In the genomic region with DNA sequence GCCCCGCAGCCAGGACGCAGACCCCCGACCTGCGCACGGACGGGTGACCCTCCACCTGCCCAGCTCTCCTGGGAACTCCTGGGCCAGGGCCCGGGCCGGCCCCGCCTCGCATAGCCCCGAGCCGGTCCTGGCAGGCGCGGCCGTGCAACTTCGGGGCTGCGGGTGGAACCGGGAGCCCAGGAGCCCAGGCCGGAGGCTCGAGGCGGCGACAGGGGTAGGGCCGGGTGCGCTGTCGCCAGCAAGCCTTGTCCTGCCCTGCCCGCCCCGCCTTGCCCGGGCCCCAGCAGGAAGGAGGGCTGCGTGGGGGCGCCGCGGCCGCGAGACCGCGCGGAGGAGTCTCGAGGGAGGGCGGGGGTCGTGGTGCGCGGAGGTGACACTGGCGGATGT, we compare ENCODE assay signal across 8 cellular contexts. TPM values are rescaled to one million over a fixed set of nuclear protein-coding genes. Genes with fewer than 3 reads are reported as not detected.
DNase-seq lines count a peak whose midpoint lies in the region; ATAC-seq and TF ChIP-seq lines count a peak whose summit lies in the region.

No MANE protein-coding gene starts in this region.

- H2AFZ ChIP-seq in GM23338 = peak overlapping the region; percentile 95

- H3K27me3 ChIP-seq in GM23338 (ENCODE audit: insufficient read depth) = peaks cover 9% of the 10 kb centered on the region
- no peaks in the 10 kb centered on the region for H3K27me3 ChIP-seq in WERI-Rb-1 (ENCODE audit: insufficient read depth, low read depth, severe bottlenecking)
- peaks cover 0 to 10% (median 4%) of the 10 kb centered on the region in 3 donors for H3K27me3 ChIP-seq in skeletal muscle tissue (ENCODE audit: control insufficient read depth in 3 of 3, insufficient read depth in 3 of 3, low read length in 3 of 3)

- ATAC-seq in GM23338 = peak; percentile 49
- peak; percentile 42 for ATAC-seq in left ventricle myocardium superior

- H3K4me3 ChIP-seq in AG04449 (ENCODE audit: low read depth, low read length) (peak overlapping the region; percentile 79), GM23338 (peak overlapping the region; percentile 84), WERI-Rb-1 (ENCODE audit: low read depth, low read length) (peak overlapping the region; percentile 75), skeletal muscle tissue (ENCODE audit: low read length in 3 of 3) (peak overlapping the region; percentile 78 to 89 (median 86))

- H3K79me2 ChIP-seq in GM23338 (replicated peaks; ENCODE audit: insufficient read depth) = no peaks in the 10 kb centered on the region

- peaks cover 3% of the 10 kb centered on the region; the same call in 2 of the 3 replicates for H3K9me3 Mint-ChIP-seq in GM23338

- H3K9me2 ChIP-seq in GM23338 (ENCODE audit: insufficient read depth) = no peaks in the 10 kb centered on the region

- DNase-seq in AG04449 (ENCODE audit: low read depth, low spot score) (no peak), GM23338 (ENCODE audit: low spot score) (no peak), WERI-Rb-1 (no peak), left ventricle myocardium superior (peak; percentile 52), T-helper 9 cell (no peak), superior temporal gyrus (ENCODE audit: extremely low spot score) (no peak)
- no peak for DNase-seq in activated effector memory CD4-positive, alpha-beta T cell treated with Interleukin-2 at 50 U/mL for 16 hours

- H3F3A ChIP-seq in GM23338 (replicated peaks; ENCODE audit: low read depth) = 0 out of 2 replicates have a peak, but pooled peaks cover 5% of the 10 kb centered on the region

- CTCF ChIA-PET in AG04449 (lab: Yijun Ruan, JAX) = no interaction called here

- H3K9me3 ChIP-seq in WERI-Rb-1 (ENCODE audit: severe bottlenecking) (no peaks in the 10 kb centered on the region), skeletal muscle tissue (ENCODE audit: control insufficient read depth in 3 of 3, low read length in 3 of 3) (no peaks in the 10 kb centered on the region)

- H3K36me3 Mint-ChIP-seq in GM23338 (ENCODE audit: low read depth) = peaks cover 3% of the 10 kb centered on the region; the same call in 1 of the 3 replicates

- H3K4me1 Mint-ChIP-seq in GM23338 = peaks cover 11% of the 10 kb centered on the region

- POLR2A ChIA-PET in AG04449 (lab: Yijun Ruan, JAX) = interaction anchor here (0.9 kb wide), 1 partner anchor 128 kb away, joined by 3 read pairs; no protein-coding TSS in a partner anchor

- 0 out of 2 replicates have a peak, but pooled peaks cover 4% of the 10 kb centered on the region for H4K20me1 ChIP-seq in GM23338 (replicated peaks; ENCODE audit: insufficient read depth)

- peak overlapping the region; percentile 81 for H3K4me2 ChIP-seq in GM23338

- H3K27me3 Mint-ChIP-seq in GM23338 (ENCODE audit: insufficient read depth, low read depth, poor library complexity) = peaks cover 16% of the 10 kb centered on the region

- H3K4me1 ChIP-seq in GM23338 (ENCODE audit: insufficient read depth) = peaks cover 4% of the 10 kb centered on the region; the same call in 1 of the 2 replicates
- H3K4me1 ChIP-seq in skeletal muscle tissue (ENCODE audit: control insufficient read depth in 3 of 3, insufficient read depth in 3 of 3, low read length in 3 of 3) = peaks cover 11 to 37% (median 27%) of the 10 kb centered on the region in 3 donors

- no peak overlapping the region for H3K27ac ChIP-seq in GM23338 (ENCODE audit: low read depth)
- peak overlapping the region; percentile 82 for H3K27ac ChIP-seq in WERI-Rb-1
- H3K27ac ChIP-seq in skeletal muscle tissue (ENCODE audit: low read depth, low read length) = peak overlapping the region; percentile 76

- intact Hi-C loops in left ventricle myocardium superior (cut with micrococcal nuclease) = no loop called here

- H3K36me3 ChIP-seq in GM23338 (ENCODE audit: insufficient read depth) = no peaks in the 10 kb centered on the region
- H3K36me3 ChIP-seq in WERI-Rb-1 = no peaks in the 10 kb centered on the region
- peaks cover 6 to 12% (median 11%) of the 10 kb centered on the region in 3 donors for H3K36me3 ChIP-seq in skeletal muscle tissue (ENCODE audit: control insufficient read depth in 3 of 3, insufficient read depth in 3 of 3, low read length in 3 of 3)

- H3K27ac Mint-ChIP-seq in GM23338 = no peak overlapping the region

- no peak for TF ChIP-seq CTCF in AG04449 (IDR thresholded peaks at IDR 0.05; ENCODE audit: insufficient read depth, low read length, missing control alignments)
- no peak for TF ChIP-seq CTCF in GM23338 (conservative IDR thresholded peaks at IDR 0.05; ENCODE audit: low read depth in 2 of 2)
- no peak for TF ChIP-seq CTCF in WERI-Rb-1 (IDR thresholded peaks at IDR 0.05; ENCODE audit: low read depth, low read length)

- peak overlapping the region; percentile 73; the same call in 2 of the 3 replicates for H3K4me3 Mint-ChIP-seq in GM23338

- H3K9ac ChIP-seq in skeletal muscle tissue (ENCODE audit: low read depth in 1 of 3, low read length in 3 of 3) = peak overlapping the region; percentile 80 to 91 (median 87)

TF ChIP-seq in GM23338, 12 proteins besides CTCF, POLR2A, EP300 and RAD21 (continues in another document):
- TF ChIP-seq ZNF331 (CRISPR knock-in tag; IDR thresholded peaks at IDR 0.05; ENCODE audit: low read depth) (no peak), EZH2phosphoT487 (IDR thresholded peaks at IDR 0.05; ENCODE audit: unreplicated experiment) (no peak), ZNF114 (CRISPR knock-in tag; IDR thresholded peaks at IDR 0.05) (no peak), POLR2AphosphoS5 (IDR thresholded peaks at IDR 0.05; ENCODE audit: low read depth) (no peak), NANOG (IDR thresholded peaks at IDR 0.05; ENCODE audit: borderline replicate concordance) (no peak), EZH2 (IDR thresholded peaks at IDR 0.05; ENCODE audit: low read depth, unreplicated experiment) (no peak)
- TF ChIP-seq, protein P1, sequence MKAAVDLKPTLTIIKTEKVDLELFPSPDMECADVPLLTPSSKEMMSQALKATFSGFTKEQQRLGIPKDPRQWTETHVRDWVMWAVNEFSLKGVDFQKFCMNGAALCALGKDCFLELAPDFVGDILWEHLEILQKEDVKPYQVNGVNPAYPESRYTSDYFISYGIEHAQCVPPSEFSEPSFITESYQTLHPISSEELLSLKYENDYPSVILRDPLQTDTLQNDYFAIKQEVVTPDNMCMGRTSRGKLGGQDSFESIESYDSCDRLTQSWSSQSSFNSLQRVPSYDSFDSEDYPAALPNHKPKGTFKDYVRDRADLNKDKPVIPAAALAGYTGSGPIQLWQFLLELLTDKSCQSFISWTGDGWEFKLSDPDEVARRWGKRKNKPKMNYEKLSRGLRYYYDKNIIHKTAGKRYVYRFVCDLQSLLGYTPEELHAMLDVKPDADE (IDR thresholded peaks at IDR 0.05) = no peak
- TF ChIP-seq, protein P2, sequence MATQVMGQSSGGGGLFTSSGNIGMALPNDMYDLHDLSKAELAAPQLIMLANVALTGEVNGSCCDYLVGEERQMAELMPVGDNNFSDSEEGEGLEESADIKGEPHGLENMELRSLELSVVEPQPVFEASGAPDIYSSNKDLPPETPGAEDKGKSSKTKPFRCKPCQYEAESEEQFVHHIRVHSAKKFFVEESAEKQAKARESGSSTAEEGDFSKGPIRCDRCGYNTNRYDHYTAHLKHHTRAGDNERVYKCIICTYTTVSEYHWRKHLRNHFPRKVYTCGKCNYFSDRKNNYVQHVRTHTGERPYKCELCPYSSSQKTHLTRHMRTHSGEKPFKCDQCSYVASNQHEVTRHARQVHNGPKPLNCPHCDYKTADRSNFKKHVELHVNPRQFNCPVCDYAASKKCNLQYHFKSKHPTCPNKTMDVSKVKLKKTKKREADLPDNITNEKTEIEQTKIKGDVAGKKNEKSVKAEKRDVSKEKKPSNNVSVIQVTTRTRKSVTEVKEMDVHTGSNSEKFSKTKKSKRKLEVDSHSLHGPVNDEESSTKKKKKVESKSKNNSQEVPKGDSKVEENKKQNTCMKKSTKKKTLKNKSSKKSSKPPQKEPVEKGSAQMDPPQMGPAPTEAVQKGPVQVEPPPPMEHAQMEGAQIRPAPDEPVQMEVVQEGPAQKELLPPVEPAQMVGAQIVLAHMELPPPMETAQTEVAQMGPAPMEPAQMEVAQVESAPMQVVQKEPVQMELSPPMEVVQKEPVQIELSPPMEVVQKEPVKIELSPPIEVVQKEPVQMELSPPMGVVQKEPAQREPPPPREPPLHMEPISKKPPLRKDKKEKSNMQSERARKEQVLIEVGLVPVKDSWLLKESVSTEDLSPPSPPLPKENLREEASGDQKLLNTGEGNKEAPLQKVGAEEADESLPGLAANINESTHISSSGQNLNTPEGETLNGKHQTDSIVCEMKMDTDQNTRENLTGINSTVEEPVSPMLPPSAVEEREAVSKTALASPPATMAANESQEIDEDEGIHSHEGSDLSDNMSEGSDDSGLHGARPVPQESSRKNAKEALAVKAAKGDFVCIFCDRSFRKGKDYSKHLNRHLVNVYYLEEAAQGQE (IDR thresholded peaks at IDR 0.05; ENCODE audit: unreplicated experiment) = no peak

RNA-seq across cellular contexts. Expression of a gene that starts 0.4 kb away (rescaled TPM):
- total RNA-seq in GM23338 (2014; rRNA removed; shearing (Covaris generic)) = 2.9 and 10.1 TPM in 2 replicates
- 3.6 and 4.2 TPM in 2 replicates for polyA plus RNA-seq in GM23338 (2016; fragmentation: Nextera tagmentation; extraction: Ambion mirVana)
- total RNA-seq in left ventricle myocardium superior (6.0 TPM), skeletal muscle tissue (6.8 TPM)

RNA-seq across cellular contexts. Expression of a gene that starts 11.2 kb away (rescaled TPM):
- total RNA-seq in GM23338 (2014; rRNA removed; shearing (Covaris generic)) = 17.2 and 26.2 TPM in 2 replicates
- polyA plus RNA-seq in GM23338 (2016; fragmentation: Nextera tagmentation; extraction: Ambion mirVana) = 5.7 and 6.7 TPM in 2 replicates
- total RNA-seq in left ventricle myocardium superior (0.47 TPM), skeletal muscle tissue (26.1 TPM)

Comparison
In these comparisons a context has a peak if more than half of its experiments do, and no peak if none do; other contexts are left out.
1. RNA of a gene that starts 11.2 kb away (total RNA-seq): 17.2 to 26.2 TPM in GM23338 and 26.1 TPM in skeletal muscle tissue (single experiment); 0.47 TPM in left ventricle myocardium superior (single experiment); every median in the first group is over 10 times any median in the second.
2. Peak in every context shown above with its lines, with median percentiles within 50 percentile points of each other: H3K4me3 ChIP-seq.